14 cellular contexts compared by ENCODE assay signal in genomic region chr17:15510361-15510760, GRCh38. TPM values are rescaled to one million over a fixed set of nuclear protein-coding genes. Genes with fewer than 3 reads are reported as not detected.
DNase-seq lines count a peak whose midpoint lies in the region; TF ChIP-seq lines count a peak whose summit lies in the region.
"Had no signal": no experiment of that assay in that cellular context is flagged by ENCODE, and none has a peak within 500 bp of the region (broad histone marks: within the 10 kb centered on the region; RNA-seq: fewer than 3 reads in every experiment).

No MANE protein-coding gene starts in this region.

- H3K9ac ChIP-seq in BLaER1, result no peak overlapping the region

- no peak for TF ChIP-seq POLR2A in ovary (IDR thresholded peaks at IDR 0.05)

- no peaks in the 10 kb centered on the region for H4K20me1 ChIP-seq in BLaER1

- no peak for TF ChIP-seq EP300 in ovary (IDR thresholded peaks at IDR 0.05)

- H3K27ac ChIP-seq in BLaER1 (no peak overlapping the region), ovary (no peak overlapping the region)

- 44 to 60% (median 48%) methylated on average over 3 of the region's 3 CpGs for WGBS in ovary, 3 donors

- peak; percentile 94 for DNase-seq in M059J (ENCODE audit: low read depth)
- DNase-seq in dedifferentiated amniotic fluid mesenchymal stem cell (ENCODE audit: extremely low spot score), result peak; percentile 36
- DNase-seq in myocyte (ENCODE audit: low read depth), result peak; percentile 69
- no peak for DNase-seq in activated CD4-positive, alpha-beta T cell treated with anti-CD3 and anti-CD28 coated beads for 1 hour
- DNase-seq in MG63, result no peak
- no peak for DNase-seq in ovary
- DNase-seq in activated CD4-positive, alpha-beta T cell treated with anti-CD3 and anti-CD28 coated beads, Interleukin-2, amount 50 U/mL, for 4 hours, result no peak
- DNase-seq: activated naive CD8-positive, alpha-beta T cell treated with anti-CD3 and anti-CD28 coated beads, Interleukin-2, amount 50 U/mL, for 24 hours; activated T-cell treated with anti-CD3 and anti-CD28 coated beads for 4 hours; CD4-positive, alpha-beta memory T cell; NCI-H1417; NCI-H524 treated with DMSO at 0.1 percent for 48 hours; Right ventricle myocardium superior had no signal

- H3K4me2 ChIP-seq in BLaER1, result peak overlapping the region; percentile 4; the same call in 1 of the 2 replicates

- intact Hi-C loops in ovary (cut with DNase I), result no loop called here

- H3K4me3 ChIP-seq in BLaER1, result no peak overlapping the region
- no peak overlapping the region for H3K4me3 ChIP-seq in MG63
- H3K4me3 ChIP-seq in ovary, result no peak overlapping the region

- H3K4me1 ChIP-seq in BLaER1 (peaks cover 10% of the 10 kb centered on the region), ovary (ENCODE audit: insufficient read depth) (peaks cover 13% of the 10 kb centered on the region)

- H3K36me3 ChIP-seq in BLaER1 (no peaks in the 10 kb centered on the region), MG63 (no peaks in the 10 kb centered on the region), ovary (no peaks in the 10 kb centered on the region)

- no peak for TF ChIP-seq CTCF in ovary (IDR thresholded peaks at IDR 0.05)

- H3K9me3 ChIP-seq in BLaER1 (no peaks in the 10 kb centered on the region), MG63 (no peaks in the 10 kb centered on the region), ovary (no peaks in the 10 kb centered on the region)

- H3K27me3 ChIP-seq in BLaER1 (no peaks in the 10 kb centered on the region), MG63 (no peaks in the 10 kb centered on the region), ovary (no peaks in the 10 kb centered on the region)

RNA-seq across cellular contexts. Expression of gene CDRT4, which starts 42.9 kb away (rescaled TPM):
- total RNA-seq in M059J (2014; rRNA removed; shearing (Covaris generic)), result 0.59 TPM in 1 of 2 replicates, not detected in the other
- total RNA-seq in myocyte (0.52 and 3.4 TPM in 2 replicates), ovary (10 to 100 TPM in 2 of 7 donors, 1 to 10 TPM in 5; 4.1 to 11.7 (median 7.2) TPM)
- polyA plus RNA-seq in myocyte (2012), result 2.0 TPM
- total RNA-seq in MG63 (2014; rRNA removed; shearing (Covaris generic); ENCODE audit: low replicate concordance), result 2.9 TPM in 1 of 2 replicates, not detected in the other
- 1 to 10 TPM; 4.7 to 7.4 TPM for polyA plus RNA-seq in ovary

RNA-seq across cellular contexts. Expression of gene TVP23C, which starts 52.9 kb away (rescaled TPM):
- 12.4 and 13.2 TPM in 2 replicates for total RNA-seq in M059J (2014; rRNA removed; shearing (Covaris generic))
- 6.7 and 8.4 TPM in 2 replicates for total RNA-seq in myocyte
- polyA plus RNA-seq in myocyte (2012), result 13.6 TPM
- 5.7 and 8.8 TPM in 2 replicates for total RNA-seq in MG63 (2014; rRNA removed; shearing (Covaris generic); ENCODE audit: low replicate concordance)
- 10 to 100 TPM; 16.7 to 31.7 (median 24.7) TPM for total RNA-seq in ovary
- polyA plus RNA-seq in ovary, result 10 to 100 TPM in 1 of 2 donors, 1 to 10 TPM in 1; 5.8 to 11.5 TPM

Comparison
In these comparisons a context has a peak if more than half of its experiments do, and no peak if none do; other contexts are left out.
1. DNase-seq: peak in M059J (single experiment), dedifferentiated amniotic fluid mesenchymal stem cell (single experiment) and myocyte (single experiment); none in activated CD4-positive, alpha-beta T cell treated with anti-CD3 and anti-CD28 coated beads for 1 hour (single experiment), MG63 (single experiment), ovary (0 of 5) and activated CD4-positive, alpha-beta T cell treated with anti-CD3 and anti-CD28 coated beads, Interleukin-2, amount 50 U/mL, for 4 hours (0 of 2).